9 cellular contexts compared by ENCODE assay signal in the genomic region with DNA sequence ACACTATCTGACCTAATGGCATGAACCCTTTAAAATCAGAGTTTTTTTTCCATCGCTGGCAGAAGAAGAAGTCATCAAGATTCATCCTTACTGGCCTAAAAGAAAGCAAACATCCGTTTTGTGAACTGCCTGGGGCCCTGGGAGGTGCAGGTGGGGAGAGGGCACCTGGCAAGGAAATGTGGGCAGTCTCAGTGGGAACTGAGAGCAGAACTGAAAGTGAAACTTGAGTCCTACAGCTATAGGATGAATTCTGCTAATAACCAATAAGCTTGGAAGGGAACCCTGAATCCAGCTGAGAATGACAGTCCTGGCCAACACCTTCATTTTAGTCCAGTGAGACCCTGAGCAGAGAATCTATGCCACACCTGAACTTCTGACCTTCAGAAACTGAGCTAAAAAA.
DNase-seq lines count a peak whose midpoint lies in the region; ATAC-seq and FAIRE-seq lines count a peak whose summit lies in the region.
"Had no signal": no experiment of that assay in that cellular context is flagged by ENCODE, and none has a peak within 500 bp of the region (broad histone marks: within the 10 kb centered on the region; RNA-seq: fewer than 3 reads in every experiment).

No MANE protein-coding gene starts in this region.

- no peak overlapping the region for H3K9ac ChIP-seq in BLaER1

- H3K4me2 ChIP-seq in BLaER1, result peak overlapping the region; percentile 41

- no peaks in the 10 kb centered on the region for H3K36me3 ChIP-seq in BLaER1
- H3K36me3 ChIP-seq: neutrophil had no signal

- 0 out of 2 replicates have a peak overlapping the region, but pooled peaks have one; percentile 27 for H3K27ac ChIP-seq in BLaER1
- H3K27ac ChIP-seq: neutrophil had no signal

- no peak overlapping the region for H3K4me3 ChIP-seq in BLaER1

- peaks cover 16% of the 10 kb centered on the region for H3K4me1 ChIP-seq in BLaER1

- no peaks in the 10 kb centered on the region for H3K27me3 ChIP-seq in BLaER1
- H3K27me3 ChIP-seq: neutrophil had no signal

- no peaks in the 10 kb centered on the region for H4K20me1 ChIP-seq in BLaER1

- H3K9me3 ChIP-seq in BLaER1, result no peaks in the 10 kb centered on the region
- H3K9me3 ChIP-seq: neutrophil had no signal

- intact Hi-C loops in sciatic nerve (cut with DNase I), result no loop called here

- DNase-seq in RPMI8226 (peak; percentile 91), AG08395 (ENCODE audit: low spot score) (no peak), sciatic nerve (ENCODE audit: low spot score) (no peak), frontal cortex (ENCODE audit: low spot score in 2 of 2) (no peak), RCC 7860 (ENCODE audit: low spot score) (no peak)

- ATAC-seq in GM18870 (IDR thresholded peaks at IDR 0.05; ENCODE audit: unreplicated experiment) (peak; percentile 96), HG03039 (IDR thresholded peaks at IDR 0.05; ENCODE audit: unreplicated experiment) (peak; percentile 91), sciatic nerve (no peak)

- FAIRE-seq in frontal cortex (lab: Jason Lieb, UNC), result no peak
- FAIRE-seq in RCC 7860 (lab: Jason Lieb, UNC), result no peak
